8 cellular contexts compared by ENCODE assay signal in genomic region chr16:14399397-14400284, GRCh38.
DNase-seq lines count a peak whose midpoint lies in the region; ATAC-seq and TF ChIP-seq lines count a peak whose summit lies in the region.

No MANE protein-coding gene starts in this region.

- ATAC-seq in sciatic nerve (peak; percentile 93), GM21528 (IDR thresholded peaks at IDR 0.05; ENCODE audit: low FRiP score, unreplicated experiment) (no peak)
- no peak for ATAC-seq in stimulated activated naive CD8-positive, alpha-beta T cell treated with anti-CD3 and anti-CD28 coated beads, Interleukin-15, Interleukin-2, amounts not matched to agents 100 U/mL and 50 U/mL, for 24 hours

- H3K4me3 ChIP-seq in BLaER1 = no peak overlapping the region

- H3K27ac Mint-ChIP-seq in HFFc6 = peak overlapping the region; percentile 95

- intact Hi-C loops in sciatic nerve (cut with DNase I) = no loop called here

- no peaks in the 10 kb centered on the region for H4K20me1 ChIP-seq in BLaER1

- peaks cover 42% of the 10 kb centered on the region for H3K4me1 ChIP-seq in BLaER1

- peak overlapping the region; percentile 66 for H3K27ac ChIP-seq in BLaER1

- H3K9ac ChIP-seq in BLaER1 = peak overlapping the region; percentile 50; the same call in 1 of the 2 replicates

- H3K36me3 Mint-ChIP-seq in HFFc6 (ENCODE audit: low read depth) = no peaks in the 10 kb centered on the region

- H3K4me1 Mint-ChIP-seq in HFFc6 (ENCODE audit: low read depth) = peaks cover 43% of the 10 kb centered on the region

- H3K27me3 Mint-ChIP-seq in HFFc6 (ENCODE audit: insufficient read depth) = no peaks in the 10 kb centered on the region; the same call in 1 of the 2 replicates

- no peaks in the 10 kb centered on the region for H3K9me3 ChIP-seq in BLaER1

- H3K4me2 ChIP-seq in BLaER1 = peak overlapping the region; percentile 76

- peak overlapping the region; percentile 82 for H3K4me3 Mint-ChIP-seq in HFFc6

- no peaks in the 10 kb centered on the region for H3K9me3 Mint-ChIP-seq in HFFc6

- no peak for TF ChIP-seq CTCF in HFFc6 (IDR thresholded peaks at IDR 0.05)

- no peaks in the 10 kb centered on the region for H3K36me3 ChIP-seq in BLaER1

- peak; percentile 65 for DNase-seq in HFFc6
- DNase-seq in RKO (ENCODE audit: low spot score) = peak; percentile 49
- DNase-seq in foreskin melanocyte = peak; percentile 74
- DNase-seq in sciatic nerve (ENCODE audit: low spot score) = peak; percentile 71
- DNase-seq in stimulated activated naive CD8-positive, alpha-beta T cell treated with anti-CD3 and anti-CD28 coated beads, Interleukin-15, Interleukin-2, amounts not matched to agents 100 U/mL and 50 U/mL, for 24 hours = no peak
- DNase-seq in retina = no peak

- H3K27me3 ChIP-seq in BLaER1 = no peaks in the 10 kb centered on the region

Comparison
In these comparisons a context has a peak if more than half of its experiments do, and no peak if none do; other contexts are left out.
1. DNase-seq: peak in HFFc6 (single experiment), RKO (single experiment), foreskin melanocyte (single experiment) and sciatic nerve (single experiment); none in stimulated activated naive CD8-positive, alpha-beta T cell treated with anti-CD3 and anti-CD28 coated beads, Interleukin-15, Interleukin-2, amounts not matched to agents 100 U/mL and 50 U/mL, for 24 hours (single experiment) and retina (single experiment).